8 cellular contexts compared by ENCODE assay signal in the genomic region with DNA sequence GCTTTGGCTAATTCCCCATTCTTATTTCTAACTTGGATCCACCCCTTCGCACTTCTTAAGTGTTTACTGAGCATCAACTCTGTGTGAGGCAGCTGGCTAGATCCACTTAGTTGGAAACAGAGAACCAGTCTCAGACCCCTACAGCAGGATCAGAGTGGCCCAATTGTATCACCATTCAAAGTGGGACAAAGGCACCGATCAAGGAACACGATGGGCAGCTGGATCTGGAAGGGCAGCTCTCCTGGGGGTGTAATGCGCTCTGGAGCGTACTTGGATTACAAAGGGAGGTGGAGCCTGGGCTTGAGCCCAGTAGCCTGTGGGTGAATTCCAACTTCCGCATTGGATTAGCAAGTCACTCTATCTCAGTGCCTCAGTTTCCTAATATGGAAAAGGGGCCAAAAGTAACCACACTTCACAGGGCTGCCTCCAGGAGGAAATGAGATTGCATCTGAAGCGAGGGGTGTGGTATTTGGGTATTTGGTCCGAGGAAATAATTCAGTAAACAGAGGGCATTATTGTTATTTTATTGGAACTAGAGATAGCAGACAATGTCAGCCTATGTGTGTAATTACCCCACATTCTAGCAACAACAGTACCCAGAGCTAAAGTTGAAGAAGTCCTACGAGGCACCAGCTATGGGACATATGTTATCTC. TPM values are rescaled to one million over a fixed set of nuclear protein-coding genes. Genes with fewer than 3 reads are reported as not detected.
DNase-seq lines count a peak whose midpoint lies in the region; ATAC-seq lines count a peak whose summit lies in the region.

No MANE protein-coding gene starts in this region.

- no peak for ATAC-seq in GM18520 (IDR thresholded peaks at IDR 0.05; ENCODE audit: unreplicated experiment)
- no peak for ATAC-seq in GM18907 (IDR thresholded peaks at IDR 0.05; ENCODE audit: unreplicated experiment)

- H3K4me3 ChIP-seq in iPS-20b (ENCODE audit: low read length) (no peak overlapping the region), skeletal muscle satellite cell (ENCODE audit: low read length) (no peak overlapping the region)

- peak overlapping the region; percentile 41 for H3K4me2 ChIP-seq in skeletal muscle satellite cell (ENCODE audit: low read length)

- H3K9me3 ChIP-seq in iPS-20b (ENCODE audit: insufficient read depth, low read depth, low read length) (no peaks in the 10 kb centered on the region), skeletal muscle satellite cell (replicated peaks; ENCODE audit: low read length) (no peaks in the 10 kb centered on the region)

- H3K36me3 ChIP-seq in iPS-20b (ENCODE audit: insufficient read depth, low read depth, low read length), result no peaks in the 10 kb centered on the region
- H3K36me3 ChIP-seq in skeletal muscle satellite cell (ENCODE audit: insufficient read depth, low read length), result peaks cover 9% of the 10 kb centered on the region

- H3K27me3 ChIP-seq in iPS-20b (ENCODE audit: insufficient read depth, low read length) (no peaks in the 10 kb centered on the region), skeletal muscle satellite cell (ENCODE audit: control insufficient read depth, insufficient read depth, low read length) (no peaks in the 10 kb centered on the region)

- no peak overlapping the region for H3K27ac ChIP-seq in iPS-20b (ENCODE audit: low read length)

- H3K9ac ChIP-seq in iPS-20b (ENCODE audit: low read depth, low read length), result peak overlapping the region; percentile 48
- no peak overlapping the region for H3K9ac ChIP-seq in skeletal muscle satellite cell (ENCODE audit: low read depth, low read length)

- peaks cover 16% of the 10 kb centered on the region; the same call in 1 of the 2 replicates for H3K4me1 ChIP-seq in iPS-20b (ENCODE audit: insufficient read depth, low read length)
- H3K4me1 ChIP-seq in skeletal muscle satellite cell (ENCODE audit: control insufficient read depth, insufficient read depth, low read length), result peaks cover 30% of the 10 kb centered on the region

- DNase-seq in NCI-H510A treated with DMSO at 0.1 percent for 48 hours (lab: John Stamatoyannopoulos, UW) (peak; percentile 76), astrocyte of the hippocampus (ENCODE audit: low read depth, low spot score) (peak; percentile 74), activated gamma-delta T cell (lab: John Stamatoyannopoulos, UW) (no peak), NCI-H774 (lab: John Stamatoyannopoulos, UW) (no peak)

RNA-seq across cellular contexts. Expression of a gene that starts 11.9 kb away (rescaled TPM):
- 40.4 and 63.6 TPM in 2 replicates for total RNA-seq in skeletal muscle satellite cell (2012; rRNA removed)

Comparison
In these comparisons a context has a peak if more than half of its experiments do, and no peak if none do; other contexts are left out.
1. DNase-seq: peak in NCI-H510A treated with DMSO at 0.1 percent for 48 hours (single experiment) and astrocyte of the hippocampus (single experiment); none in activated gamma-delta T cell (single experiment) and NCI-H774 (single experiment).